15 cellular contexts compared by ENCODE assay signal in genomic region chr2:24237313-24237712, GRCh38.
DNase-seq lines count a peak whose midpoint lies in the region; ATAC-seq and TF ChIP-seq lines count a peak whose summit lies in the region.
"Had no signal": no experiment of that assay in that cellular context is flagged by ENCODE, and none has a peak within 500 bp of the region (broad histone marks: within the 10 kb centered on the region; RNA-seq: fewer than 3 reads in every experiment).

No MANE protein-coding gene starts in this region.

- H3K27ac Mint-ChIP-seq in CD4-positive, alpha-beta memory T cell: peak overlapping the region in 4 of 7 donors; percentile 2 to 74 (median 44)
- H3K27ac Mint-ChIP-seq: CD14-positive monocyte, GM23338 had no signal

- no peak overlapping the region for H3K4me2 ChIP-seq in OCI-LY3 (ENCODE audit: low read length)
- H3K4me2 ChIP-seq: GM23338, KMS-11 had no signal

- peaks cover 9% of the 10 kb centered on the region for H3K36me3 ChIP-seq in CD4-positive, alpha-beta memory T cell (ENCODE audit: insufficient read depth, low read length)
- no peaks in the 10 kb centered on the region for H3K36me3 ChIP-seq in OCI-LY3 (replicated peaks; ENCODE audit: low read depth, low read length)

- H3K79me2 ChIP-seq in OCI-LY3 (ENCODE audit: low read length): no peaks in the 10 kb centered on the region

- no peak overlapping the region for H3K27ac ChIP-seq in CD4-positive, alpha-beta memory T cell (ENCODE audit: low read depth, low read length)
- no peak overlapping the region for H3K27ac ChIP-seq in OCI-LY3 (ENCODE audit: low read length)
- H3K27ac ChIP-seq: KMS-11 had no signal

- H2AFZ ChIP-seq in OCI-LY3 (ENCODE audit: low read depth, low read length): no peak overlapping the region
- H2AFZ ChIP-seq: GM23338 had no signal

- CTCF ChIA-PET in CD4-positive, alpha-beta memory T cell (lab: Charles Lee; ENCODE audit: partially characterized antibody): no interaction called here

- no peak overlapping the region for H3K9ac ChIP-seq in OCI-LY3 (ENCODE audit: low read length)
- H3K9ac ChIP-seq: KMS-11 had no signal

- TF ChIP-seq CTCF in OCI-LY3 (IDR thresholded peaks at IDR 0.05; ENCODE audit: low read depth, low read length): peak; percentile 12; the same call in 1 of the 2 replicates
- peak; percentile 8 for TF ChIP-seq CTCF in choroid plexus epithelial cell (conservative IDR thresholded peaks at IDR 0.05; ENCODE audit: low read depth, low read length)

- H3K27me3 Mint-ChIP-seq in CD4-positive, alpha-beta memory T cell: no peaks in the 10 kb centered on the region

- no peaks in the 10 kb centered on the region for H3K9me3 Mint-ChIP-seq in CD4-positive, alpha-beta memory T cell
- H3K9me3 Mint-ChIP-seq: CD14-positive monocyte, GM23338 had no signal

- H3K4me3 ChIP-seq in CD4-positive, alpha-beta memory T cell (ENCODE audit: low read length in 2 of 2): no peak overlapping the region
- H3K4me3 ChIP-seq in OCI-LY3 (ENCODE audit: low read length): no peak overlapping the region
- H3K4me3 ChIP-seq in choroid plexus epithelial cell (ENCODE audit: low read depth, low read length): no peak overlapping the region
- H3K4me3 ChIP-seq: GM23338 had no signal

- H3K36me3 Mint-ChIP-seq in CD4-positive, alpha-beta memory T cell: peaks cover 15 to 41% of the 10 kb centered on the region in 2 donors

- no peak for ATAC-seq in left ventricle myocardium superior
- ATAC-seq: GM23338 had no signal

- no peaks in the 10 kb centered on the region for H3K27me3 ChIP-seq in CD4-positive, alpha-beta memory T cell (ENCODE audit: insufficient read depth, low read length)
- H3K27me3 ChIP-seq in OCI-LY3 (ENCODE audit: low read depth, low read length): no peaks in the 10 kb centered on the region

- H4K20me1 ChIP-seq in OCI-LY3 (ENCODE audit: insufficient read depth, low read length): no peaks in the 10 kb centered on the region

- intact Hi-C loops in CD4-positive, alpha-beta memory T cell (cut with micrococcal nuclease): loop anchor here (2.0 kb wide), 1 partner anchor 145 kb away; no protein-coding TSS in a partner anchor
- intact Hi-C loops in left ventricle myocardium superior (cut with micrococcal nuclease): no loop called here

- H3K4me1 ChIP-seq in CD4-positive, alpha-beta memory T cell (ENCODE audit: insufficient read depth, low read length): no peaks in the 10 kb centered on the region
- no peaks in the 10 kb centered on the region for H3K4me1 ChIP-seq in OCI-LY3 (ENCODE audit: low read length)

- POLR2A ChIA-PET in CD4-positive, alpha-beta memory T cell (lab: Charles Lee; ENCODE audit: partially characterized antibody): interaction anchor here (1.0 kb wide), 1 partner anchor 123 kb away, joined by 3 read pairs; the partner anchor contains the start of gene ITSN2

- no peaks in the 10 kb centered on the region for H3K9me3 ChIP-seq in CD4-positive, alpha-beta memory T cell (ENCODE audit: control insufficient read depth in 1 of 2, low read length in 2 of 2)
- H3K9me3 ChIP-seq in OCI-LY3 (ENCODE audit: insufficient read depth, low read length): no peaks in the 10 kb centered on the region

- H3K4me1 Mint-ChIP-seq in CD4-positive, alpha-beta memory T cell: peaks cover 0 to 8% (median 3%) of the 10 kb centered on the region in 4 donors

- H3K4me3 Mint-ChIP-seq in CD4-positive, alpha-beta memory T cell: no peak overlapping the region
- H3K4me3 Mint-ChIP-seq: CD14-positive monocyte, GM23338 had no signal

- DNase-seq in NCI-H748 (lab: John Stamatoyannopoulos, UW; ENCODE audit: unreplicated experiment) (peak; percentile 30), NCI-H748 treated with DMSO at 0.1 percent for 48 hours (lab: John Stamatoyannopoulos, UW) (no peak), choroid plexus epithelial cell (ENCODE audit: low read depth) (no peak), left ventricle myocardium superior (no peak), NCI-H446 treated with DMSO at 0.1 percent for 48 hours (lab: John Stamatoyannopoulos, UW) (no peak), NCI-H345 (lab: John Stamatoyannopoulos, UW) (no peak)
- no peak for DNase-seq in CD4-positive, alpha-beta memory T cell
- DNase-seq: 8988T, HCEC 1CT, NCI-H2171, Right ventricle myocardium superior had no signal
